ENCODE assay signal across 20 cellular contexts in the genomic region with DNA sequence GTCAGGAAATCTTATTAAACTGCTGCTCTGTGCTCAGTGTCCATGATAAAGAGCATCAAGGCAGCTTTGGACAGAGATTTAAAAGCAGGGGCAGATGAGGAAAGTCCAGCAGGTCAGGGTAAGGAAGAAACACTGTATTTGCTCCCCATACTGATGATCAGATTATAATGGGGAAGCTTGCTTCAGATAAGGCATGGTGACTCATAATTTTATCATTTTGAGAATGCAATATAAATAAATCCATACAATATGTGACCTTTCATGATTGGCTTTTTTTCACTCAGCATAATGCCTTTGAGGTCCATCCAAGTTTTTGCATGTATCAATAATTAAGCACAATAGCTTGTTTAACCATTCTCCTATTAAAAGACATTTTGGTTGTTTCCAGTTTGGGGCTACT.
"Had no signal": no experiment of that assay in that cellular context is flagged by ENCODE, and none has a peak within 500 bp of the region (broad histone marks: within the 10 kb centered on the region; RNA-seq: fewer than 3 reads in every experiment).

No MANE protein-coding gene starts in this region.

- H3K27ac ChIP-seq: esophagus squamous epithelium, neural progenitor cell, prostate gland, right atrium auricular region, uterus had no signal

- H3K4me1 ChIP-seq: neural progenitor cell, prostate gland, right atrium auricular region, uterus had no signal

- H2AFZ ChIP-seq: neural progenitor cell had no signal

- H3K9ac ChIP-seq: neural progenitor cell had no signal

- ATAC-seq: activated CD4-positive, alpha-beta T cell treated with anti-CD3 and anti-CD28 coated beads for 36 hours; activated CD8-positive, alpha-beta memory T cell treated with anti-CD3 and anti-CD28 coated beads, Interleukin-2, amount 10 ng/mL, durations not matched to agents 7 days and 5 days; naive thymus-derived CD4-positive, alpha-beta T cell; WTC11 had no signal

- DNase-seq: activated CD4-positive, alpha-beta memory T cell treated with anti-CD3 and anti-CD28 coated beads, Interleukin-2, amount 10 ng/mL, durations not matched to agents 7 days and 5 days; activated CD4-positive, alpha-beta T cell treated with anti-CD3 and anti-CD28 coated beads for 36 hours; activated CD8-positive, alpha-beta memory T cell treated with anti-CD3 and anti-CD28 coated beads, Interleukin-2, amount 10 ng/mL, durations not matched to agents 7 days and 5 days; activated naive CD8-positive, alpha-beta T cell treated with anti-CD3 and anti-CD28 coated beads, Interleukin-2, amount 10 ng/mL, durations not matched to agents 7 days and 5 days; anterior cingulate cortex; cortex of kidney; effector CD4-positive, alpha-beta T cell; esophagus squamous epithelium; immature natural killer cell; mesendoderm; naive thymus-derived CD4-positive, alpha-beta T cell; stimulated activated CD4-positive, alpha-beta T cell treated with anti-CD3 and anti-CD28 coated beads, Interleukin-2, amount 100 ng/mL, for 24 hours; stimulated activated naive CD4-positive, alpha-beta T cell treated with Interleukin-2 at 50 U/mL for 16 hours; substantia nigra; tibial artery; uterus had no signal

- H3K27me3 ChIP-seq: esophagus squamous epithelium, neural progenitor cell, right atrium auricular region, tibial artery, uterus had no signal

- H3K9me3 ChIP-seq: prostate gland, tibial artery, uterus had no signal

- H3K4me2 ChIP-seq: neural progenitor cell had no signal

- H3K36me3 ChIP-seq: esophagus squamous epithelium, neural progenitor cell, prostate gland, right atrium auricular region, tibial artery, uterus had no signal

- H3K4me3 ChIP-seq: esophagus squamous epithelium, neural progenitor cell, prostate gland, right atrium auricular region, tibial artery, uterus had no signal
